ENCODE assay signal across 10 cellular contexts in the genomic region with DNA sequence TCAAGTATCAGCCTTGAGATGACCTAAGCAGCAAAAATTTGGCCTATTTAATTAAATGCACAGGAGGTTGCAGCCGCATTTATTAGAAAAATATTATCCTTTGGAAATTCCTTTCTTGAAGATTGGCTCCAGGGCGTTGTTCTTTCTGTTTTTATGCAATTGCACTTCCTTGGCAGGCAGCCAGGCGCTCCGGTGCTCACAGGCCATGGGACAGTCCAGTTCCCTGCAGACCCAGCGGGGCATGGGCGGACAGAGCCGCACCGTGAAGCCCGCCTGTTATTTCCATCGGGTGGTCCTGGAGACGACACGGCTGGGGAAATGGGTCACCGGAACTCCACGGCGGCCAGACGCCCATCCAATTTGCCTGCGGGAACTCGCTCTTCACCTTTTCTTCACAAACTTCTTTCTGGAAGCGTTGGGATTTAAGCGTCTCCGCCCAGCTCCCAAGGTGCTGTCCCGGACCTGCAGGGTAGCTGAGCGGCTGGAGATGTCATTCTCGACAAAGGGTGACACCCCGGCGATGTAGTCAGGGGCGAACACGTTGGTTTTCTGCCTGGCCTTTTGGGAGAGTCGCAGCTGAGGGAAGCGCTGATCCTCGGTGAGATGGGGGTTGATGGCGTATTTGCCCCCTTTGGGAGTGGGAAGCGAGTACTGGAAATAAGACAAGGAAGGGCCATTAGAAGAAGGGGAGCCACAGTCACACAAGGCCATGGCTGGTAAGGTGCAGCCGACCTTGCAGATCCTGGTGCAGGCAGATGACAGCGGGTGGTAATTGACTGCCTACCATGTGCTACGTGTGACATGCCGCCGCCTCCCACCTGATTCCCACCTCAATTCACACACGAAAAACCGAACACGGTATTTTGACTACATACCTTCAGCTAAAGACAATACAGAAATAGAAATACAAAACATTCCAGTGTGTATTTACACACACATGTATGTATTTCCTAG. TPM values are rescaled to one million over a fixed set of nuclear protein-coding genes. Genes with fewer than 3 reads are reported as not detected.
DNase-seq lines count a peak whose midpoint lies in the region; ATAC-seq, FAIRE-seq and TF ChIP-seq lines count a peak whose summit lies in the region.
"Had no signal": no experiment of that assay in that cellular context is flagged by ENCODE, and none has a peak within 500 bp of the region (broad histone marks: within the 10 kb centered on the region; RNA-seq: fewer than 3 reads in every experiment).

No MANE protein-coding gene starts in this region.

- ATAC-seq in activated naive CD4-positive, alpha-beta T cell treated with anti-CD3 and anti-CD28 coated beads, Interleukin-2, amount 50 U/mL, for 72 hours, result no peak
- no peak for ATAC-seq in lung (ENCODE audit: insufficient read depth, low FRiP score)
- no peak for ATAC-seq in activated CD8-positive, alpha-beta T cell treated with anti-CD3 and anti-CD28 coated beads for 36 hours
- ATAC-seq in GM21526 (IDR thresholded peaks at IDR 0.05; ENCODE audit: low FRiP score, unreplicated experiment), result no peak

- POLR2A ChIA-PET in activated CD8-positive, alpha-beta T cell treated with anti-CD3 and anti-CD28 coated beads for 36 hours (lab: Charles Lee), result interaction anchor here (0.8 to 2.7 kb wide), 5 partner anchors 12 to 21 kb away, joined by 3 to 11 read pairs (median 3); a partner anchor contains a TSS

- H3K27ac ChIP-seq in lung (ENCODE audit: low read depth in 1 of 2, low read length in 1 of 2), result no peak overlapping the region

- H3K4me1 Mint-ChIP-seq in activated naive CD4-positive, alpha-beta T cell treated with anti-CD3 and anti-CD28 coated beads, Interleukin-2, amount 50 U/mL, for 24 hours, result peaks cover under 1% of the 10 kb centered on the region
- H3K4me1 Mint-ChIP-seq in activated CD8-positive, alpha-beta T cell treated with anti-CD3 and anti-CD28 coated beads for 36 hours (ENCODE audit: low read depth), result no peaks in the 10 kb centered on the region
- H3K4me1 Mint-ChIP-seq in T-helper 2 cell treated with Interferon-gamma antibody and Interleukin-4, amounts not matched to agents 5 μg/mL and 100 μg/mL, for 36 hours (ENCODE audit: low read depth), result no peaks in the 10 kb centered on the region
- H3K4me1 Mint-ChIP-seq: activated CD4-positive, alpha-beta memory T cell treated with anti-CD3 and anti-CD28 coated beads, Interleukin-2, amount 10 ng/mL, durations not matched to agents 7 days and 5 days; B cell had no signal

- CTCF ChIA-PET in activated CD8-positive, alpha-beta T cell treated with anti-CD3 and anti-CD28 coated beads for 36 hours (lab: Charles Lee), result interaction anchor here (0.8 to 1.8 kb wide), 3 partner anchors 12 to 33 kb away, joined by 3 to 7 read pairs (median 5); a partner anchor contains a TSS

- H3K4me1 ChIP-seq in lung (ENCODE audit: control insufficient read depth in 2 of 2, insufficient read depth in 2 of 2, low read length in 2 of 2), result peaks cover 0 to 2% of the 10 kb centered on the region in 2 donors

- H3K27me3 ChIP-seq in lung (ENCODE audit: control insufficient read depth, insufficient read depth), result no peaks in the 10 kb centered on the region

- intact Hi-C loops in activated CD8-positive, alpha-beta T cell treated with anti-CD3 and anti-CD28 coated beads for 36 hours (cut with micrococcal nuclease), result no loop called here

- H3K9me3 Mint-ChIP-seq in activated naive CD4-positive, alpha-beta T cell treated with anti-CD3 and anti-CD28 coated beads, Interleukin-2, amount 50 U/mL, for 24 hours, result no peaks in the 10 kb centered on the region
- H3K9me3 Mint-ChIP-seq in activated naive CD4-positive, alpha-beta T cell treated with anti-CD3 and anti-CD28 coated beads, Interleukin-2, amount 50 U/mL, for 72 hours, result no peaks in the 10 kb centered on the region
- H3K9me3 Mint-ChIP-seq in activated CD8-positive, alpha-beta T cell treated with anti-CD3 and anti-CD28 coated beads for 36 hours, result no peaks in the 10 kb centered on the region
- no peaks in the 10 kb centered on the region for H3K9me3 Mint-ChIP-seq in T-helper 2 cell treated with Interferon-gamma antibody and Interleukin-4, amounts not matched to agents 5 μg/mL and 100 μg/mL, for 36 hours
- H3K9me3 Mint-ChIP-seq: activated CD4-positive, alpha-beta memory T cell treated with anti-CD3 and anti-CD28 coated beads, Interleukin-2, amount 10 ng/mL, durations not matched to agents 7 days and 5 days had no signal

- H3K27me3 Mint-ChIP-seq in activated naive CD4-positive, alpha-beta T cell treated with anti-CD3 and anti-CD28 coated beads, Interleukin-2, amount 50 U/mL, for 24 hours, result no peaks in the 10 kb centered on the region
- H3K27me3 Mint-ChIP-seq in activated CD8-positive, alpha-beta T cell treated with anti-CD3 and anti-CD28 coated beads for 36 hours, result no peaks in the 10 kb centered on the region
- no peaks in the 10 kb centered on the region for H3K27me3 Mint-ChIP-seq in T-helper 2 cell treated with Interferon-gamma antibody and Interleukin-4, amounts not matched to agents 5 μg/mL and 100 μg/mL, for 36 hours (ENCODE audit: low read depth)
- H3K27me3 Mint-ChIP-seq: activated CD4-positive, alpha-beta memory T cell treated with anti-CD3 and anti-CD28 coated beads, Interleukin-2, amount 10 ng/mL, durations not matched to agents 7 days and 5 days; B cell had no signal

- FAIRE-seq in urothelium cell line (lab: Jason Lieb, UNC), result peak; percentile 62

- H3K36me3 Mint-ChIP-seq in activated naive CD4-positive, alpha-beta T cell treated with anti-CD3 and anti-CD28 coated beads, Interleukin-2, amount 50 U/mL, for 24 hours, result peaks cover 12% of the 10 kb centered on the region
- peaks cover 7 to 30% of the 10 kb centered on the region in 2 donors for H3K36me3 Mint-ChIP-seq in activated naive CD4-positive, alpha-beta T cell treated with anti-CD3 and anti-CD28 coated beads, Interleukin-2, amount 50 U/mL, for 72 hours
- H3K36me3 Mint-ChIP-seq in activated CD8-positive, alpha-beta T cell treated with anti-CD3 and anti-CD28 coated beads for 36 hours (ENCODE audit: low read depth), result peaks cover 54% of the 10 kb centered on the region
- peaks cover 46% of the 10 kb centered on the region for H3K36me3 Mint-ChIP-seq in T-helper 2 cell treated with Interferon-gamma antibody and Interleukin-4, amounts not matched to agents 5 μg/mL and 100 μg/mL, for 36 hours (ENCODE audit: low read depth)

- H3K36me3 ChIP-seq in lung (ENCODE audit: control insufficient read depth in 2 of 2, insufficient read depth in 2 of 2, low read length in 2 of 2), result peaks cover 22 to 39% of the 10 kb centered on the region in 2 donors

- H3K4me3 ChIP-seq in epithelial cell of proximal tubule (ENCODE audit: low read depth, low read length), result no peak overlapping the region
- H3K4me3 ChIP-seq in lung, result no peak overlapping the region

- TF ChIP-seq CTCF in epithelial cell of proximal tubule (conservative IDR thresholded peaks at IDR 0.05; ENCODE audit: low read depth, low read length) (no peak), lung (IDR thresholded peaks at IDR 0.05; ENCODE audit: control extremely low read depth, extremely low read depth) (no peak)
- TF ChIP-seq CTCF in activated CD8-positive, alpha-beta T cell treated with anti-CD3 and anti-CD28 coated beads for 36 hours (IDR thresholded peaks at IDR 0.05), result no peak

- H3K9me3 ChIP-seq in lung (ENCODE audit: control insufficient read depth in 2 of 2, insufficient read depth in 1 of 2, low read length in 1 of 2), result no peaks in the 10 kb centered on the region

- no peak overlapping the region for H3K4me3 Mint-ChIP-seq in activated naive CD4-positive, alpha-beta T cell treated with anti-CD3 and anti-CD28 coated beads, Interleukin-2, amount 50 U/mL, for 24 hours
- no peak overlapping the region for H3K4me3 Mint-ChIP-seq in activated CD8-positive, alpha-beta T cell treated with anti-CD3 and anti-CD28 coated beads for 36 hours
- no peak overlapping the region for H3K4me3 Mint-ChIP-seq in T-helper 2 cell treated with Interferon-gamma antibody and Interleukin-4, amounts not matched to agents 5 μg/mL and 100 μg/mL, for 36 hours
- H3K4me3 Mint-ChIP-seq: activated CD4-positive, alpha-beta memory T cell treated with anti-CD3 and anti-CD28 coated beads, Interleukin-2, amount 10 ng/mL, durations not matched to agents 7 days and 5 days; B cell had no signal

- peak overlapping the region; percentile 25 for H3K27ac Mint-ChIP-seq in activated naive CD4-positive, alpha-beta T cell treated with anti-CD3 and anti-CD28 coated beads, Interleukin-2, amount 50 U/mL, for 24 hours
- no peak overlapping the region for H3K27ac Mint-ChIP-seq in activated naive CD4-positive, alpha-beta T cell treated with anti-CD3 and anti-CD28 coated beads, Interleukin-2, amount 50 U/mL, for 72 hours
- H3K27ac Mint-ChIP-seq in activated CD8-positive, alpha-beta T cell treated with anti-CD3 and anti-CD28 coated beads for 36 hours, result no peak overlapping the region
- H3K27ac Mint-ChIP-seq in T-helper 2 cell treated with Interferon-gamma antibody and Interleukin-4, amounts not matched to agents 5 μg/mL and 100 μg/mL, for 36 hours, result no peak overlapping the region
- H3K27ac Mint-ChIP-seq: activated CD4-positive, alpha-beta memory T cell treated with anti-CD3 and anti-CD28 coated beads, Interleukin-2, amount 10 ng/mL, durations not matched to agents 7 days and 5 days; B cell had no signal

- no peak for DNase-seq in activated naive CD4-positive, alpha-beta T cell treated with anti-CD3 and anti-CD28 coated beads, Interleukin-2, amount 50 U/mL, for 72 hours (ENCODE audit: low spot score in 2 of 2)
- DNase-seq in epithelial cell of proximal tubule (ENCODE audit: low read depth), result peak; percentile 31
- DNase-seq in lung (ENCODE audit: low spot score), result peak; percentile 67
- DNase-seq in urothelium cell line (ENCODE audit: low spot score), result no peak
- no peak for DNase-seq in activated CD8-positive, alpha-beta T cell treated with anti-CD3 and anti-CD28 coated beads for 36 hours
- DNase-seq in T-helper 2 cell treated with Interferon-gamma antibody and Interleukin-4, amounts not matched to agents 5 μg/mL and 100 μg/mL, for 36 hours (ENCODE audit: low spot score), result no peak
- DNase-seq: activated CD4-positive, alpha-beta memory T cell treated with anti-CD3 and anti-CD28 coated beads, Interleukin-2, amount 10 ng/mL, durations not matched to agents 7 days and 5 days had no signal

- 80 to 81% methylated on average over 41 of the region's 41 CpGs for WGBS in lung, 2 donors

RNA-seq across cellular contexts. Expression of a gene that starts 12.5 kb away (rescaled TPM):
- total RNA-seq in activated naive CD4-positive, alpha-beta T cell treated with anti-CD3 and anti-CD28 coated beads, Interleukin-2, amount 50 U/mL, for 72 hours, result 100 to 1,000 TPM in 1 of 2 donors, 10 to 100 TPM in 1; 83.3 to 126 TPM
- total RNA-seq in epithelial cell of proximal tubule (32.2 and 45.7 TPM in 2 replicates), lung (10 to 100 TPM; 23.0 to 43.1 TPM)
- polyA plus RNA-seq in lung, result 10 to 100 TPM; 24.5 to 40.9 TPM
- total RNA-seq in activated CD8-positive, alpha-beta T cell treated with anti-CD3 and anti-CD28 coated beads for 36 hours, result 100 to 1,000 TPM; 139 to 146 TPM

RNA-seq across cellular contexts. Expression of a gene that starts 15.9 kb away (rescaled TPM):
- total RNA-seq in activated naive CD4-positive, alpha-beta T cell treated with anti-CD3 and anti-CD28 coated beads, Interleukin-2, amount 50 U/mL, for 72 hours, result 10 to 100 TPM; 14.4 to 17.2 TPM
- total RNA-seq in epithelial cell of proximal tubule (133 and 135 TPM in 2 replicates), lung (10 to 100 TPM; 15.2 to 45.8 TPM)
- 100 to 1,000 TPM in 1 of 2 donors, 10 to 100 TPM in 1; 44.0 to 109 TPM for polyA plus RNA-seq in lung
- total RNA-seq in activated CD8-positive, alpha-beta T cell treated with anti-CD3 and anti-CD28 coated beads for 36 hours, result 1 to 10 TPM; 7.6 to 8.1 TPM

RNA-seq across cellular contexts. Expression of a gene that starts 19.9 kb away (rescaled TPM):
- 10 to 100 TPM; 48.2 to 51.9 TPM for total RNA-seq in activated naive CD4-positive, alpha-beta T cell treated with anti-CD3 and anti-CD28 coated beads, Interleukin-2, amount 50 U/mL, for 72 hours
- total RNA-seq in epithelial cell of proximal tubule (16.9 and 26.0 TPM in 2 replicates), lung (10 to 100 TPM; 49.8 to 86.6 TPM)
- polyA plus RNA-seq in lung, result 10 to 100 TPM; 26.1 to 36.9 TPM
- total RNA-seq in activated CD8-positive, alpha-beta T cell treated with anti-CD3 and anti-CD28 coated beads for 36 hours, result 10 to 100 TPM; 30.7 to 35.1 TPM

Comparison
In these comparisons a context has a peak if more than half of its experiments do, and no peak if none do; other contexts are left out.
1. DNase-seq: peak in epithelial cell of proximal tubule (single experiment) and lung (single experiment); none in activated naive CD4-positive, alpha-beta T cell treated with anti-CD3 and anti-CD28 coated beads, Interleukin-2, amount 50 U/mL, for 72 hours (0 of 2), urothelium cell line (single experiment), activated CD8-positive, alpha-beta T cell treated with anti-CD3 and anti-CD28 coated beads for 36 hours (single experiment) and T-helper 2 cell treated with Interferon-gamma antibody and Interleukin-4, amounts not matched to agents 5 μg/mL and 100 μg/mL, for 36 hours (single experiment).